In the genomic region with DNA sequence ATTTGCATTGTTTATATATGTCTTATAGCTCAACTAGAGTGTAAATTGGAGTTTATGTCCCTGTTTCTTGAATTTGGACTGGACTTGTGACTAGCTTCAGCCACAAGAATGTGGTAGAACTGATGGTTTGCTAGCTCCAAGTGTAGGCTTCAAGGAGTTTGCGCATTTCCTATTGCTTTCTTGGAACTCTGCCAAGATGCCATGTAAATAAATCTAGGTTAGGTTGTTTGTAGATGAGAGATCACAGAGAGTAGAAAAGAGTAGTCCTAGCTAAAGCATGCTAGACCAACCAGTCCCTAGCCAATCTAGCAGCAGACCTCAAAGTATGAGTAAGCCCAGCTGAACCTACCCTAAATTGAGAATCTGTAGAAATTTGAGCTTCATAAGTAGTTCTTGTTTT, we compare ENCODE assay signal across 29 cellular contexts.
A peak's percentile ranks its signal among the peaks of the same experiment; 100 is the strongest.
DNase-seq lines count a peak whose midpoint lies in the region; ATAC-seq and TF ChIP-seq lines count a peak whose summit lies in the region.
"Had no signal": no experiment of that assay in that cellular context is flagged by ENCODE, and none has a peak within 500 bp of the region (broad histone marks: within the 10 kb centered on the region; RNA-seq: fewer than 3 reads in every experiment).

No MANE protein-coding gene starts in this region.

- H2BK5ac ChIP-seq in mesenchymal stem cell (ENCODE audit: low read depth, low read length, poor library complexity, severe bottlenecking), result no peak overlapping the region

- CTCF ChIA-PET in WTC11 (lab: Charles Lee), result interaction anchor here (1.0 kb wide), 2 partner anchors 18 to 37 kb away, joined by 3 read pairs; no protein-coding TSS in a partner anchor

- H3K4me2 ChIP-seq in mesenchymal stem cell (ENCODE audit: low read length, poor library complexity, severe bottlenecking), result no peak overlapping the region
- H3K4me2 ChIP-seq: PC-9 had no signal

- H3K27me3 ChIP-seq in mesenchymal stem cell (ENCODE audit: control insufficient read depth in 1 of 2, insufficient read depth in 1 of 2, low read length in 2 of 2), result no peaks in the 10 kb centered on the region
- H3K27me3 ChIP-seq: ascending aorta, gastrocnemius medialis, SJSA1, spleen, thyroid gland had no signal

- H3K27me3 Mint-ChIP-seq in WTC11 (ENCODE audit: low read depth), result no peaks in the 10 kb centered on the region
- H3K27me3 Mint-ChIP-seq: activated CD4-positive, alpha-beta T cell treated with anti-CD3 and anti-CD28 coated beads, Interleukin-2, amount 10 ng/mL, durations not matched to agents 7 days and 5 days; activated CD8-positive, alpha-beta memory T cell treated with anti-CD3 and anti-CD28 coated beads, Interleukin-2, amount 10 ng/mL, durations not matched to agents 7 days and 5 days; activated naive CD4-positive, alpha-beta T cell treated with anti-CD3 and anti-CD28 coated beads, Interleukin-2, amount 50 U/mL, for 24 hours had no signal

- no peak overlapping the region for H2BK15ac ChIP-seq in mesenchymal stem cell (ENCODE audit: low read depth, poor library complexity, severe bottlenecking)

- H2BK120ac ChIP-seq in mesenchymal stem cell (ENCODE audit: low read depth, low read length), result no peak overlapping the region

- no peak overlapping the region for H3K4me3 ChIP-seq in mesenchymal stem cell (ENCODE audit: insufficient read depth in 1 of 2, low read depth in 1 of 2, low read length in 2 of 2)
- H3K4me3 ChIP-seq: ascending aorta, gastrocnemius medialis, PC-9, SJSA1, spleen, thyroid gland had no signal

- H3K36me3 ChIP-seq in mesenchymal stem cell (ENCODE audit: control insufficient read depth in 1 of 2, insufficient read depth in 2 of 2, low read depth in 1 of 2, low read length in 2 of 2), result peaks cover 0 to 7% of the 10 kb centered on the region in 2 experiments
- H3K36me3 ChIP-seq: ascending aorta, gastrocnemius medialis, SJSA1, spleen, thyroid gland had no signal

- no peak overlapping the region for H3K4ac ChIP-seq in mesenchymal stem cell (ENCODE audit: low read depth in 1 of 2, low read length in 2 of 2)

- peaks cover 12% of the 10 kb centered on the region for H3K9me3 ChIP-seq in mesenchymal stem cell (ENCODE audit: control insufficient read depth, low read length)
- H3K9me3 ChIP-seq: ascending aorta, gastrocnemius medialis, SJSA1, spleen, thyroid gland had no signal

- H2BK12ac ChIP-seq in mesenchymal stem cell (ENCODE audit: low read length in 2 of 2), result no peak overlapping the region

- H3K18ac ChIP-seq in mesenchymal stem cell (ENCODE audit: low read depth in 1 of 2, low read length in 2 of 2), result no peak overlapping the region

- no peak overlapping the region for H3K27ac ChIP-seq in mesenchymal stem cell (ENCODE audit: low read length, poor library complexity, severe bottlenecking)
- H3K27ac ChIP-seq: ascending aorta, gastrocnemius medialis, PC-9, SJSA1, spleen, thyroid gland had no signal

- H3K79me1 ChIP-seq in mesenchymal stem cell (replicated peaks; ENCODE audit: low read length, poor library complexity, severe bottlenecking), result no peaks in the 10 kb centered on the region

- TF ChIP-seq CTCF in WTC11 (IDR thresholded peaks at IDR 0.05), result no peak

- H4K8ac ChIP-seq in mesenchymal stem cell (ENCODE audit: low read length), result no peak overlapping the region

- H3K4me1 Mint-ChIP-seq in WTC11, result peaks cover 11% of the 10 kb centered on the region
- H3K4me1 Mint-ChIP-seq: activated naive CD4-positive, alpha-beta T cell treated with anti-CD3 and anti-CD28 coated beads, Interleukin-2, amount 50 U/mL, for 24 hours had no signal

- no peaks in the 10 kb centered on the region for H3K4me1 ChIP-seq in mesenchymal stem cell (ENCODE audit: control insufficient read depth, insufficient read depth, low read depth, low read length)
- H3K4me1 ChIP-seq: ascending aorta, gastrocnemius medialis, spleen, thyroid gland had no signal

- H3K14ac ChIP-seq in mesenchymal stem cell (ENCODE audit: low read length in 2 of 2), result no peak overlapping the region

- DNase-seq in DMS79 treated with DMSO at 0.1 percent for 48 hours (lab: John Stamatoyannopoulos, UW) (peak; percentile 80), NCI-H1417 treated with DMSO at 0.1 percent for 48 hours (lab: John Stamatoyannopoulos, UW) (peak; percentile 9), WTC11 (ENCODE audit: low spot score) (no peak), mesenchymal stem cell (peak; percentile 46), DMS 273 (lab: John Stamatoyannopoulos, UW; ENCODE audit: unreplicated experiment) (no peak), GM19238 (ENCODE audit: insufficient read length, low spot score) (no peak)
- DNase-seq: activated CD4-positive, alpha-beta T cell treated with anti-CD3 and anti-CD28 coated beads, Interleukin-2, amount 10 ng/mL, durations not matched to agents 7 days and 5 days; activated CD8-positive, alpha-beta memory T cell treated with anti-CD3 and anti-CD28 coated beads, Interleukin-2, amount 10 ng/mL, durations not matched to agents 7 days and 5 days; CD8-positive, alpha-beta T cell; effector CD4-positive, alpha-beta T cell; gastrocnemius medialis; HFFc6; kidney; NCI-H1092; NCI-H2081 treated with DMSO at 0.1 percent for 48 hours; NCI-H774; nucleus accumbens; PC-9; retina; spleen; stimulated activated CD4-positive, alpha-beta T cell treated with anti-CD3 and anti-CD28 coated beads, Interleukin-4, amount 100 ng/mL, for 1 hour; stimulated activated naive CD4-positive, alpha-beta T cell treated with Interleukin-2 at 50 U/mL for 16 hours; T-helper 1 cell; thyroid gland had no signal

- no peaks in the 10 kb centered on the region for H3K36me3 Mint-ChIP-seq in WTC11

- H2AK5ac ChIP-seq in mesenchymal stem cell (ENCODE audit: low read length, severe bottlenecking), result no peak overlapping the region

- H4K91ac ChIP-seq in mesenchymal stem cell (ENCODE audit: low read length), result no peak overlapping the region

- POLR2A ChIA-PET in WTC11 (lab: Charles Lee), result no interaction called here

- H3K9me3 Mint-ChIP-seq in WTC11, result no peaks in the 10 kb centered on the region
- H3K9me3 Mint-ChIP-seq: activated CD4-positive, alpha-beta T cell treated with anti-CD3 and anti-CD28 coated beads, Interleukin-2, amount 10 ng/mL, durations not matched to agents 7 days and 5 days; activated naive CD4-positive, alpha-beta T cell treated with anti-CD3 and anti-CD28 coated beads, Interleukin-2, amount 50 U/mL, for 24 hours; CD8-positive, alpha-beta T cell; HFFc6 had no signal

- no peak overlapping the region for H3K4me3 Mint-ChIP-seq in WTC11
- H3K4me3 Mint-ChIP-seq: activated CD4-positive, alpha-beta T cell treated with anti-CD3 and anti-CD28 coated beads, Interleukin-2, amount 10 ng/mL, durations not matched to agents 7 days and 5 days; activated CD8-positive, alpha-beta memory T cell treated with anti-CD3 and anti-CD28 coated beads, Interleukin-2, amount 10 ng/mL, durations not matched to agents 7 days and 5 days; activated naive CD4-positive, alpha-beta T cell treated with anti-CD3 and anti-CD28 coated beads, Interleukin-2, amount 50 U/mL, for 24 hours; activated T-helper 1 cell treated with anti-CD3 and anti-CD28 coated beads, Interleukin-12 subunit alpha, Interleukin-12 subunit beta, Interleukin-2, Interleukin-4 antibody, amounts not matched to agents 30 ng/mL and 10 ng/mL and 1 ng/mL, durations not matched to agents 14 hours and 24 hours and 36 hours; CD8-positive, alpha-beta T cell; HFFc6 had no signal

- WGBS in mesenchymal stem cell, result 100% methylated on average over 1 of the region's 1 CpG

- ATAC-seq in WTC11 (no peak), HG03159 (IDR thresholded peaks at IDR 0.05; ENCODE audit: unreplicated experiment) (no peak)
- ATAC-seq: activated CD8-positive, alpha-beta memory T cell treated with anti-CD3 and anti-CD28 coated beads, Interleukin-2, amount 10 ng/mL, durations not matched to agents 7 days and 5 days; CD8-positive, alpha-beta T cell; gastrocnemius medialis had no signal

- H3K9ac ChIP-seq in mesenchymal stem cell (ENCODE audit: low read length), result no peak overlapping the region

- H3K23ac ChIP-seq in mesenchymal stem cell (ENCODE audit: low read length in 2 of 2), result no peak overlapping the region

- H2AFZ ChIP-seq in mesenchymal stem cell (ENCODE audit: low read depth, low read length), result no peak overlapping the region
- H2AFZ ChIP-seq: PC-9 had no signal

- peak overlapping the region; percentile 44 for H3K27ac Mint-ChIP-seq in WTC11
- H3K27ac Mint-ChIP-seq: activated CD4-positive, alpha-beta T cell treated with anti-CD3 and anti-CD28 coated beads, Interleukin-2, amount 10 ng/mL, durations not matched to agents 7 days and 5 days; activated CD8-positive, alpha-beta memory T cell treated with anti-CD3 and anti-CD28 coated beads, Interleukin-2, amount 10 ng/mL, durations not matched to agents 7 days and 5 days; activated naive CD4-positive, alpha-beta T cell treated with anti-CD3 and anti-CD28 coated beads, Interleukin-2, amount 50 U/mL, for 24 hours; activated T-helper 1 cell treated with anti-CD3 and anti-CD28 coated beads, Interleukin-12 subunit alpha, Interleukin-12 subunit beta, Interleukin-2, Interleukin-4 antibody, amounts not matched to agents 30 ng/mL and 10 ng/mL and 1 ng/mL, durations not matched to agents 14 hours and 24 hours and 36 hours; CD8-positive, alpha-beta T cell; HFFc6 had no signal

TF ChIP-seq in WTC11, 78 proteins besides CTCF, POLR2A, EP300 and RAD21 (continues in another document):
- TF ChIP-seq ZNF671 (CRISPR knock-in tag; IDR thresholded peaks at IDR 0.05) (no peak), ESRRA (CRISPR knock-in tag; IDR thresholded peaks at IDR 0.05; ENCODE audit: borderline replicate concordance) (no peak), MAX (CRISPR knock-in tag; IDR thresholded peaks at IDR 0.05) (no peak), TCF7 (CRISPR knock-in tag; IDR thresholded peaks at IDR 0.05; ENCODE audit: low read depth) (no peak), CBFB (CRISPR knock-in tag; IDR thresholded peaks at IDR 0.05; ENCODE audit: low read depth) (no peak), HMGXB4 (CRISPR knock-in tag; IDR thresholded peaks at IDR 0.05) (no peak), HMGA2 (CRISPR knock-in tag; IDR thresholded peaks at IDR 0.05) (no peak), GTF2I (CRISPR knock-in tag; conservative IDR thresholded peaks at IDR 0.05) (no peak)

Comparison
In these comparisons a context has a peak if more than half of its experiments do, and no peak if none do; other contexts are left out.
1. DNase-seq: peak in DMS79 treated with DMSO at 0.1 percent for 48 hours (single experiment), NCI-H1417 treated with DMSO at 0.1 percent for 48 hours (single experiment) and mesenchymal stem cell (single experiment); none in WTC11 (single experiment), DMS 273 (single experiment) and GM19238 (single experiment).